8 cellular contexts compared by ENCODE assay signal in genomic region chr7:108503112-108504026, GRCh38. TPM values are rescaled to one million over a fixed set of nuclear protein-coding genes. Genes with fewer than 3 reads are reported as not detected.
A peak's percentile ranks its signal among the peaks of the same experiment; 100 is the strongest.
DNase-seq lines count a peak whose midpoint lies in the region; ATAC-seq, FAIRE-seq and TF ChIP-seq lines count a peak whose summit lies in the region.

No MANE protein-coding gene starts in this region.

- no peak for TF ChIP-seq RAD21 in HepG2 (CRISPR knock-in tag; IDR thresholded peaks at IDR 0.05)

- peak overlapping the region; percentile 65 for H3K27ac ChIP-seq in HL-60 (replicated peaks)
- H3K27ac ChIP-seq in HepG2 (ENCODE audit: extremely low read length, insufficient read depth, low read length), result no peak overlapping the region

- in situ Hi-C loops in HepG2 (cut with HindIII; ENCODE audit: extremely low pct_ligation_motif_present, low pct_unique_long_range_greater_than_20kb), result no loop called here

- no peaks in the 10 kb centered on the region for H3K36me3 ChIP-seq in mucosa of descending colon (ENCODE audit: low read depth)
- no peaks in the 10 kb centered on the region; a peak in 3 of 5 replicates for H3K36me3 ChIP-seq in HepG2 (replicated peaks in 1 of 2; ENCODE audit: control insufficient read depth in 1 of 2, insufficient read depth in 2 of 2, low read length in 2 of 2)

- TF ChIP-seq POLR2A in HepG2 (IDR thresholded peaks at IDR 0.05; ENCODE audit: insufficient read depth in 1 of 2, low read depth in 2 of 2, low read length in 2 of 2), result no peak

- WGBS in HepG2 (ENCODE audit: low lambda C conversion rate), result 91% methylated on average over 5 of the region's 5 CpGs

- no peaks in the 10 kb centered on the region for H3K4me1 ChIP-seq in mucosa of descending colon (ENCODE audit: low read depth)
- no peaks in the 10 kb centered on the region for H3K4me1 ChIP-seq in HepG2 (ENCODE audit: insufficient read depth, low read length)

- FAIRE-seq in HepG2 (lab: Jason Lieb, UNC), result no peak
- FAIRE-seq in HTR-8/SVneo (lab: Jason Lieb, UNC), result no peak

- CTCF ChIA-PET in HepG2 (lab: Yijun Ruan, JAX; ENCODE audit: low intra/inter-chr PET ratio, low total read pairs), result no interaction called here

- peak; percentile 98 for ATAC-seq in GM18511 (IDR thresholded peaks at IDR 0.05; ENCODE audit: unreplicated experiment)
- ATAC-seq in GM21737 (IDR thresholded peaks at IDR 0.05; ENCODE audit: unreplicated experiment), result peak; percentile 85
- peak; percentile 55 for ATAC-seq in mucosa of descending colon
- ATAC-seq in HepG2, result no peak

- no peak for TF ChIP-seq CTCF in HL-60 (IDR thresholded peaks at IDR 0.05; ENCODE audit: insufficient read depth, low read length)
- TF ChIP-seq CTCF in mucosa of descending colon (IDR thresholded peaks at IDR 0.05), result no peak
- no peak for TF ChIP-seq CTCF in HepG2 (CRISPR knock-in tag; IDR thresholded peaks at IDR 0.05)

- H3K4me3 ChIP-seq in HL-60 (replicated peaks; ENCODE audit: insufficient read depth, low read length), result no peak overlapping the region
- H3K4me3 ChIP-seq in mucosa of descending colon, result no peak overlapping the region
- no peak overlapping the region for H3K4me3 ChIP-seq in HepG2 (replicated peaks in 1 of 3; ENCODE audit: insufficient read depth in 1 of 3, low read depth in 2 of 3, low read length in 3 of 3)

- intact Hi-C loops in mucosa of descending colon (cut with DNase I, micrococcal nuclease) (no loop called here), HepG2 (cut with micrococcal nuclease; ENCODE audit: unreplicated experiment) (no loop called here)

- no peak overlapping the region for H2AFZ ChIP-seq in HepG2 (ENCODE audit: low read length)

- H3K79me2 ChIP-seq in HepG2 (ENCODE audit: insufficient read depth, low read length), result no peaks in the 10 kb centered on the region

- no peaks in the 10 kb centered on the region for H3K9me3 ChIP-seq in mucosa of descending colon
- no peaks in the 10 kb centered on the region for H3K9me3 ChIP-seq in HepG2 (ENCODE audit: low read length)

- H3K9ac ChIP-seq in HepG2 (ENCODE audit: insufficient read depth, low read depth, low read length), result no peak overlapping the region

- TF ChIP-seq EP300 in HepG2 (IDR thresholded peaks at IDR 0.05; ENCODE audit: low read depth in 2 of 2, low read length in 2 of 2) (no peak), HepG2 (CRISPR knock-in tag; IDR thresholded peaks at IDR 0.05; ENCODE audit: borderline replicate concordance) (no peak)

- no peak overlapping the region for H3K4me2 ChIP-seq in HepG2 (ENCODE audit: low read depth, low read length)

- BruUV-seq in HepG2 (replicated peaks; lab: Mats Ljungman, UMichigan), result no TSS peak

- no peak for DNase-seq in HL-60 (ENCODE audit: low read depth in 1 of 2, low spot score in 1 of 2)
- no peak for DNase-seq in mucosa of descending colon
- DNase-seq in NCI-H2196 (lab: John Stamatoyannopoulos, UW; ENCODE audit: unreplicated experiment), result no peak
- no peak for DNase-seq in HepG2 (ENCODE audit: low spot score)
- DNase-seq in NCI-H187 (lab: John Stamatoyannopoulos, UW), result no peak
- no peak for DNase-seq in HTR-8/SVneo (ENCODE audit: insufficient read length, low spot score)

- no peaks in the 10 kb centered on the region for H4K20me1 ChIP-seq in HepG2 (ENCODE audit: insufficient read depth, low read length)

- H3K27me3 ChIP-seq in HL-60 (ENCODE audit: insufficient read depth, poor library complexity, severe bottlenecking) (no peaks in the 10 kb centered on the region), HepG2 (ENCODE audit: control insufficient read depth in 1 of 2, insufficient read depth in 2 of 2, low read length in 2 of 2) (no peaks in the 10 kb centered on the region)

- POLR2A ChIA-PET in HepG2 (lab: Yijun Ruan, JAX), result no interaction called here

TF ChIP-seq in HepG2, 621 proteins besides CTCF, POLR2A, EP300 and RAD21:
- no peak for TF ChIP-seq CBX1 (IDR thresholded peaks at IDR 0.05; ENCODE audit: low read depth)
- TF ChIP-seq SETDB1 (CRISPR knock-in tag; IDR thresholded peaks at IDR 0.05; ENCODE audit: borderline replicate concordance), result no peak
- TF ChIP-seq, protein P1, sequence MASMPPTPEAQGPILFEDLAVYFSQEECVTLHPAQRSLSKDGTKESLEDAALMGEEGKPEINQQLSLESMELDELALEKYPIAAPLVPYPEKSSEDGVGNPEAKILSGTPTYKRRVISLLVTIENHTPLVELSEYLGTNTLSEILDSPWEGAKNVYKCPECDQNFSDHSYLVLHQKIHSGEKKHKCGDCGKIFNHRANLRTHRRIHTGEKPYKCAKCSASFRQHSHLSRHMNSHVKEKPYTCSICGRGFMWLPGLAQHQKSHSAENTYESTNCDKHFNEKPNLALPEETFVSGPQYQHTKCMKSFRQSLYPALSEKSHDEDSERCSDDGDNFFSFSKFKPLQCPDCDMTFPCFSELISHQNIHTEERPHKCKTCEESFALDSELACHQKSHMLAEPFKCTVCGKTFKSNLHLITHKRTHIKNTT (CRISPR knock-in tag; IDR thresholded peaks at IDR 0.05), result no peak
- no peak for TF ChIP-seq ZNF260 (CRISPR knock-in tag; IDR thresholded peaks at IDR 0.05; ENCODE audit: borderline replicate concordance, low read depth)
- TF ChIP-seq ZNF224 (CRISPR knock-in tag; IDR thresholded peaks at IDR 0.05), result no peak

RNA-seq across cellular contexts. Expression of gene PNPLA8, which starts 22.6 kb away (rescaled TPM):
- total RNA-seq in mucosa of descending colon (10 to 100 TPM; 20.8 to 32.3 (median 23.4) TPM), HepG2 (2016; rRNA removed; fragmentation: Illumina TruSeq; extraction: Trizol) (11.4 and 15.6 TPM in 2 replicates)
- total RNA-seq in HepG2 (2016; cell fraction: cytosol; rRNA removed; fragmentation: Illumina TruSeq; extraction: Trizol; ENCODE audit: low read depth), result 1.6 and 1.8 TPM in 2 replicates
- total RNA-seq in HepG2 (2016; cell fraction: insoluble cytoplasmic fraction; rRNA removed; fragmentation: Illumina TruSeq; extraction: Trizol), result 11.9 and 16.0 TPM in 2 replicates
- total RNA-seq in HepG2 (2016; cell fraction: membrane; rRNA removed; fragmentation: Illumina TruSeq; extraction: Trizol), result 4.4 and 5.3 TPM in 2 replicates
- 13.1 and 14.2 TPM in 2 replicates for total RNA-seq in HepG2 (2016; cell fraction: nucleus; rRNA removed; fragmentation: Illumina TruSeq; extraction: Trizol)
- polyA plus RNA-seq in HepG2 (2011; rRNA removed), result 5.4 and 6.3 TPM in 2 replicates
- 2.3 and 4.8 TPM in 2 replicates for polyA plus RNA-seq in HepG2 (2011; cell fraction: cytosol; rRNA removed)
- polyA plus RNA-seq in HepG2 (2011; cell fraction: nucleus; rRNA removed), result 2.2 and 2.9 TPM in 2 replicates
- 8.4 and 10.4 TPM in 2 replicates for polyA plus RNA-seq in HepG2 (2012)
- 0.59 and 0.73 TPM in 2 replicates for polyA plus RNA-seq in HepG2 (2016; cell fraction: cytosol; fragmentation: Illumina TruSeq; extraction: Trizol; ENCODE audit: low read depth)
- polyA plus RNA-seq in HepG2 (2016; cell fraction: insoluble cytoplasmic fraction; fragmentation: Illumina TruSeq; extraction: Trizol; ENCODE audit: low read depth), result 9.3 and 13.2 TPM in 2 replicates
- polyA plus RNA-seq in HepG2 (2016; cell fraction: membrane; fragmentation: Illumina TruSeq; extraction: Trizol; ENCODE audit: low read depth), result 1.6 and 1.7 TPM in 2 replicates
- 8.2 and 8.3 TPM in 2 replicates for polyA plus RNA-seq in HepG2 (2016; cell fraction: nucleus; fragmentation: Illumina TruSeq; extraction: Trizol; ENCODE audit: insufficient read depth, low read depth)
- 3.1 and 5.7 TPM in 2 replicates for polyA minus RNA-seq in HepG2 (2011; rRNA and poly(A)+ RNA removed; ENCODE audit: low replicate concordance)
- polyA minus RNA-seq in HepG2 (2011; cell fraction: cytosol; rRNA and poly(A)+ RNA removed), result 12.7 and 15.6 TPM in 2 replicates
- polyA minus RNA-seq in HepG2 (2011; cell fraction: nucleus; rRNA and poly(A)+ RNA removed), result 21.5 and 29.8 TPM in 2 replicates

RNA-seq across cellular contexts. Expression of gene NRCAM, which starts 47.1 kb away (rescaled TPM):
- 1 to 10 TPM; 1.0 to 3.4 (median 2.3) TPM for total RNA-seq in mucosa of descending colon
- 0.31 and 0.39 TPM in 2 replicates for total RNA-seq in HepG2 (2016; rRNA removed; fragmentation: Illumina TruSeq; extraction: Trizol)
- total RNA-seq in HepG2 (2016; cell fraction: cytosol; rRNA removed; fragmentation: Illumina TruSeq; extraction: Trizol; ENCODE audit: low read depth), result 0.18 TPM in 1 of 2 replicates, not detected in the other
- 0.35 and 0.61 TPM in 2 replicates for total RNA-seq in HepG2 (2016; cell fraction: insoluble cytoplasmic fraction; rRNA removed; fragmentation: Illumina TruSeq; extraction: Trizol)
- 0.07 and 0.15 TPM in 2 replicates for total RNA-seq in HepG2 (2016; cell fraction: membrane; rRNA removed; fragmentation: Illumina TruSeq; extraction: Trizol)
- 0.91 and 1.6 TPM in 2 replicates for total RNA-seq in HepG2 (2016; cell fraction: nucleus; rRNA removed; fragmentation: Illumina TruSeq; extraction: Trizol)
- 0.31 and 0.33 TPM in 2 replicates for polyA plus RNA-seq in HepG2 (2011; rRNA removed)
- 0.11 and 0.21 TPM in 2 replicates for polyA plus RNA-seq in HepG2 (2011; cell fraction: cytosol; rRNA removed)
- polyA plus RNA-seq in HepG2 (2011; cell fraction: nucleus; rRNA removed), result 0.10 and 0.16 TPM in 2 replicates
- polyA plus RNA-seq in HepG2 (2012), result 0.15 and 0.24 TPM in 2 replicates
- 0.02 TPM in 1 of 2 replicates, not detected in the other for polyA plus RNA-seq in HepG2 (2016; cell fraction: cytosol; fragmentation: Illumina TruSeq; extraction: Trizol; ENCODE audit: low read depth)
- polyA plus RNA-seq in HepG2 (2016; cell fraction: insoluble cytoplasmic fraction; fragmentation: Illumina TruSeq; extraction: Trizol; ENCODE audit: low read depth), result 0.47 and 0.73 TPM in 2 replicates
- 0.07 and 0.08 TPM in 2 replicates for polyA plus RNA-seq in HepG2 (2016; cell fraction: membrane; fragmentation: Illumina TruSeq; extraction: Trizol; ENCODE audit: low read depth)
- polyA plus RNA-seq in HepG2 (2016; cell fraction: nucleus; fragmentation: Illumina TruSeq; extraction: Trizol; ENCODE audit: insufficient read depth, low read depth), result 1.9 and 2.0 TPM in 2 replicates
- polyA minus RNA-seq in HepG2 (2011; rRNA and poly(A)+ RNA removed; ENCODE audit: low replicate concordance), result 0.42 and 0.90 TPM in 2 replicates
- 0.26 and 0.89 TPM in 2 replicates for polyA minus RNA-seq in HepG2 (2011; cell fraction: cytosol; rRNA and poly(A)+ RNA removed)
- 0.75 and 1.3 TPM in 2 replicates for polyA minus RNA-seq in HepG2 (2011; cell fraction: nucleus; rRNA and poly(A)+ RNA removed)
